Comparison of ENCODE assay signal across 17 cellular contexts in the genomic region with DNA sequence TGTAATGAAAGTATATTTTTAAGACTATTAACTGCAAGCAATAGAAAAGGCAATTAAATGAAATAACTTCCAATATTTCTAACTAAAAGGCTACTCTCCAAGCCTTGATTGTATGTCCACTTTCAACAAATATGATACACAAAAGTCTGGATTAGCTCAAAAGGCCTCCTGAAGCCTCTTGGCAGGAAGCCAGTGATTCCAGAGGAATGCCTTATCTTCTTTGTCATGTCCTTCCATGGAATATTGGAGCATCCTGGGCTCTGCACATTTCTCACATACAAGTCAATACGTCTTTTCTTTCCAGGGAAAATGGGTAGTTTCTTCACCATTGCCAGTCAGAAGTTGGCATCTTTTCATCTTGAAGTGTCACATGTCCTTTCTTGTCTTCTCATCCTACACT.
"Had no signal": no experiment of that assay in that cellular context is flagged by ENCODE, and none has a peak within 500 bp of the region (broad histone marks: within the 10 kb centered on the region; RNA-seq: fewer than 3 reads in every experiment).

No MANE protein-coding gene starts in this region.

- H3K9me3 ChIP-seq: breast epithelium, esophagus muscularis mucosa, pancreas had no signal

- DNase-seq: activated CD4-positive, alpha-beta memory T cell treated with anti-CD3 and anti-CD28 coated beads, Interleukin-2, amount 10 ng/mL, durations not matched to agents 7 days and 5 days; activated CD4-positive, alpha-beta T cell treated with anti-CD3 and anti-CD28 coated beads for 36 hours; activated gamma-delta T cell treated with Interleukin-2 at 50 U/mL for 16 hours; activated naive CD8-positive, alpha-beta T cell treated with anti-CD3 and anti-CD28 coated beads, Interleukin-2, amount 10 ng/mL, durations not matched to agents 7 days and 5 days; activated T-cell treated with anti-CD3 and anti-CD28 coated beads, Interleukin-2, amount 50 U/mL, for 72 hours; aorta; left ventricle myocardium superior; naive B cell; pancreas; stimulated activated CD4-positive, alpha-beta T cell treated with anti-CD3 and anti-CD28 coated beads, Interleukin-2, amount 100 ng/mL, for 48 hours; stimulated activated naive CD4-positive, alpha-beta T cell treated with Interleukin-2 at 50 U/mL for 16 hours; T-helper 9 cell; WERI-Rb-1 had no signal

- H3K4me3 ChIP-seq: breast epithelium, dorsolateral prefrontal cortex, esophagus muscularis mucosa, hepatocyte, pancreas had no signal

- H3K27me3 ChIP-seq: breast epithelium, dorsolateral prefrontal cortex, esophagus muscularis mucosa, hepatocyte, pancreas had no signal

- ATAC-seq: activated CD4-positive, alpha-beta T cell treated with anti-CD3 and anti-CD28 coated beads for 36 hours; activated T-cell treated with anti-CD3 and anti-CD28 coated beads, Interleukin-2, amount 50 U/mL, for 72 hours; left ventricle myocardium superior; pancreas had no signal

- H3K36me3 ChIP-seq: breast epithelium, WERI-Rb-1 had no signal

- H3K4me1 ChIP-seq: breast epithelium, esophagus muscularis mucosa had no signal

- H3K27ac ChIP-seq: breast epithelium, dorsolateral prefrontal cortex, esophagus muscularis mucosa, hepatocyte, pancreas, WERI-Rb-1 had no signal
